18 cellular contexts compared by ENCODE assay signal in the genomic region with DNA sequence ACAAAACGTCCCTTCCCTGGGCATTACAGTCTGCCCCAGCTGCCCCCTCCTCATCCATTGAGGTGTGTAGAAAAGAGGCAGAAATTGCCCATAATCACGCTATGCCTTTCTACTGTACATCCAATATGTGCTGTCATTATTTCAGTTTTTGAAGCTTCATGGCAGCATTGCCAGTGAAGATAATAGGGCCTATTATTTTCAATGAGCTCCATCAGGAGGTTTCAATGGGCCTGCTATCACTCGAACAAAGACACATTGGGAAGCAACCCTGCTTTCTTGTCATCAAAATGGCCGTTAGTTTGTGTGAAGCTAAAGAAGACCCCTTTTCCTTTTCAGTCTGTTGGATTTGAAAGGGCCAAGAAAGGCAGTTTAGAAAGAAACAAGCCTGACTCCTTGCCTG.
"Had no signal": no experiment of that assay in that cellular context is flagged by ENCODE, and none has a peak within 500 bp of the region (broad histone marks: within the 10 kb centered on the region; RNA-seq: fewer than 3 reads in every experiment).

No MANE protein-coding gene starts in this region.

- ATAC-seq: activated CD8-positive, alpha-beta memory T cell treated with anti-CD3 and anti-CD28 coated beads, Interleukin-2, amount 10 ng/mL, durations not matched to agents 7 days and 5 days; activated CD8-positive, alpha-beta T cell treated with anti-CD3 and anti-CD28 coated beads for 36 hours; body of pancreas; foreskin keratinocyte; left lobe of liver; lower lobe of right lung; naive thymus-derived CD4-positive, alpha-beta T cell; pancreas; right cardiac atrium had no signal

- H3K36me3 ChIP-seq: lower lobe of right lung, pancreas, tibial artery had no signal

- H3K27ac ChIP-seq: body of pancreas, foreskin keratinocyte, lower lobe of right lung, pancreas, skin epidermis, tibial artery had no signal

- H3K4me3 ChIP-seq: body of pancreas, lower lobe of right lung, pancreas, skin epidermis, tibial artery had no signal

- H3K27me3 ChIP-seq: body of pancreas, foreskin keratinocyte, pancreas, tibial artery had no signal

- H3K9me3 ChIP-seq: body of pancreas, lower lobe of right lung, pancreas, tibial artery had no signal

- H3K4me1 ChIP-seq: body of pancreas, foreskin keratinocyte, lower lobe of right lung, pancreas, tibial artery had no signal

- DNase-seq: activated CD4-positive, alpha-beta T cell treated with anti-CD3 and anti-CD28 coated beads, Interleukin-2, amount 10 ng/mL, durations not matched to agents 24 days and 14 days; activated CD8-positive, alpha-beta memory T cell treated with anti-CD3 and anti-CD28 coated beads, Interleukin-2, amount 10 ng/mL, durations not matched to agents 7 days and 5 days; activated CD8-positive, alpha-beta T cell treated with anti-CD3 and anti-CD28 coated beads for 36 hours; activated gamma-delta T cell; activated T-cell treated with anti-CD3 and anti-CD28 coated beads for 4 hours; body of pancreas; effector CD4-positive, alpha-beta T cell; erythroblast; foreskin keratinocyte; kidney; lower lobe of right lung; naive thymus-derived CD4-positive, alpha-beta T cell; pancreas; right cardiac atrium; stimulated activated CD4-positive, alpha-beta T cell treated with anti-CD3 and anti-CD28 coated beads, Interleukin-1b, Interleukin-23, amount 100 ng/mL, for 48 hours; tibial artery had no signal
